ENCODE assay signal across 17 cellular contexts in genomic region chr2:234240917-234241316, GRCh38.
A peak's percentile ranks its signal among the peaks of the same experiment; 100 is the strongest.
DNase-seq lines count a peak whose midpoint lies in the region; ATAC-seq and TF ChIP-seq lines count a peak whose summit lies in the region.
"Had no signal": no experiment of that assay in that cellular context is flagged by ENCODE, and none has a peak within 500 bp of the region (broad histone marks: within the 10 kb centered on the region; RNA-seq: fewer than 3 reads in every experiment).

No MANE protein-coding gene starts in this region.

- no peak overlapping the region for H4K91ac ChIP-seq in IMR-90 (ENCODE audit: insufficient read depth, low read depth, low read length)

- H3K9me1 ChIP-seq in IMR-90 (ENCODE audit: insufficient read depth, low read length) = no peaks in the 10 kb centered on the region

- peaks cover 8% of the 10 kb centered on the region for H3K4me1 ChIP-seq in IMR-90 (ENCODE audit: control insufficient read depth, insufficient read depth, low read length)
- no peaks in the 10 kb centered on the region for H3K4me1 ChIP-seq in left lung
- H3K4me1 ChIP-seq in endodermal cell (ENCODE audit: control insufficient read depth, insufficient read depth, low read length) = no peaks in the 10 kb centered on the region
- H3K4me1 ChIP-seq: vagina had no signal

- 0 out of 2 replicates have a peak overlapping the region, but pooled peaks have one; percentile 2 for H3K14ac ChIP-seq in IMR-90 (replicated peaks; ENCODE audit: low read depth, low read length)

- no peaks in the 10 kb centered on the region for H3K36me3 ChIP-seq in IMR-90 (ENCODE audit: control insufficient read depth, insufficient read depth, low read length)
- no peaks in the 10 kb centered on the region for H3K36me3 ChIP-seq in brain microvascular endothelial cell (replicated peaks)
- H3K36me3 ChIP-seq in left lung = no peaks in the 10 kb centered on the region
- no peaks in the 10 kb centered on the region for H3K36me3 ChIP-seq in endodermal cell (ENCODE audit: control insufficient read depth, insufficient read depth, low read length)
- H3K36me3 ChIP-seq: vagina had no signal

- dilution Hi-C loops in IMR-90 (cut with HindIII; ENCODE audit: low sequenced_read_pairs, unreplicated experiment) = no loop called here

- intact Hi-C loops in IMR-90 (cut with micrococcal nuclease) = no loop called here
- intact Hi-C loops in left lung (cut with DNase I) = no loop called here

- H3K4me3 ChIP-seq in AG09309 (ENCODE audit: control insufficient read depth, low read depth, low read length) = no peak overlapping the region
- H3K4me3 ChIP-seq in IMR-90 (ENCODE audit: insufficient read depth, low read depth, low read length) = no peak overlapping the region
- no peak overlapping the region for H3K4me3 ChIP-seq in brain microvascular endothelial cell (ENCODE audit: low read depth, low read length)
- H3K4me3 ChIP-seq in left lung = no peak overlapping the region
- no peak overlapping the region for H3K4me3 ChIP-seq in endodermal cell (ENCODE audit: low read length)
- H3K4me3 ChIP-seq: vagina had no signal

- H4K8ac ChIP-seq in IMR-90 (ENCODE audit: low read depth in 2 of 2, low read length in 2 of 2) = no peak overlapping the region

- TF ChIP-seq CTCF in AG09309 (IDR thresholded peaks at IDR 0.05; ENCODE audit: control insufficient read depth, insufficient read depth, low read depth, low read length, missing control alignments) (no peak), IMR-90 (conservative IDR thresholded peaks at IDR 0.05; ENCODE audit: low read depth, low read length) (no peak), brain microvascular endothelial cell (IDR thresholded peaks at IDR 0.05; ENCODE audit: low read depth, low read length, missing control alignments) (no peak), left lung (IDR thresholded peaks at IDR 0.05) (no peak), endodermal cell (conservative IDR thresholded peaks at IDR 0.05) (no peak)

- H3K4me2 ChIP-seq in IMR-90 (ENCODE audit: low read depth, low read length) = no peak overlapping the region

- H2AK5ac ChIP-seq in IMR-90 (ENCODE audit: low read depth, low read length) = no peak overlapping the region; the same call in 1 of the 2 replicates

- POLR2A ChIA-PET in IMR-90 (lab: Charles Lee; ENCODE audit: unreplicated experiment) = interaction anchor here (0.6 kb wide), 1 partner anchor 11 kb away, joined by 3 read pairs; no protein-coding TSS in a partner anchor

- no peak overlapping the region for H3K4me3 Mint-ChIP-seq in endodermal cell
- H3K4me3 Mint-ChIP-seq: B cell; mesothelial cell of epicardium; stimulated activated naive CD8-positive, alpha-beta T cell treated with anti-CD3 and anti-CD28 coated beads, Interleukin-15, amount 100 ng/mL, for 72 hours had no signal

- TF ChIP-seq POLR2A in IMR-90 (IDR thresholded peaks at IDR 0.05; ENCODE audit: low read depth, low read length) = no peak

- H3K56ac ChIP-seq in IMR-90 (ENCODE audit: extremely low read depth, insufficient read depth, low read length) = no peak overlapping the region

- ATAC-seq in IMR-90 (ENCODE audit: low read depth) (peak; percentile 77), left lung (peak; percentile 50), HG03457 (IDR thresholded peaks at IDR 0.05; ENCODE audit: unreplicated experiment) (no peak), HG03097 (IDR thresholded peaks at IDR 0.05; ENCODE audit: low FRiP score, unreplicated experiment) (no peak)
- ATAC-seq: stimulated activated naive CD8-positive, alpha-beta T cell treated with anti-CD3 and anti-CD28 coated beads, Interleukin-15, amount 100 ng/mL, for 72 hours had no signal

- H3K27ac ChIP-seq in IMR-90 (ENCODE audit: insufficient read depth, low read length) = no peak overlapping the region
- no peak overlapping the region for H3K27ac ChIP-seq in brain microvascular endothelial cell
- no peak overlapping the region for H3K27ac ChIP-seq in left lung
- H3K27ac ChIP-seq in endodermal cell (ENCODE audit: low read depth, low read length) = no peak overlapping the region
- H3K27ac ChIP-seq: vagina had no signal

- 0 out of 2 replicates have a peak overlapping the region, but pooled peaks have one; percentile 30 for H2BK120ac ChIP-seq in IMR-90 (ENCODE audit: low read depth, low read length)

- no peaks in the 10 kb centered on the region for H3K79me1 ChIP-seq in IMR-90 (ENCODE audit: low read depth in 1 of 2, low read length in 2 of 2)

- no peak overlapping the region for H2BK15ac ChIP-seq in IMR-90 (ENCODE audit: low read depth, low read length)

- peak overlapping the region; percentile 1 for H2AK9ac ChIP-seq in IMR-90 (replicated peaks; ENCODE audit: low read depth, low read length, poor library complexity)

- no peak overlapping the region for H3K9ac ChIP-seq in IMR-90 (ENCODE audit: low read depth, low read length)
- H3K9ac ChIP-seq in endodermal cell (ENCODE audit: extremely low read depth, low read length, poor library complexity, severe bottlenecking) = no peak overlapping the region

- no peak overlapping the region for H3K4ac ChIP-seq in IMR-90 (ENCODE audit: low read depth, low read length)

- H4K5ac ChIP-seq in IMR-90 (ENCODE audit: low read depth, low read length) = no peak overlapping the region

- no peaks in the 10 kb centered on the region for H3K36me3 Mint-ChIP-seq in endodermal cell (ENCODE audit: low read depth)
- H3K36me3 Mint-ChIP-seq: mesothelial cell of epicardium had no signal

- no peak overlapping the region for H3K27ac Mint-ChIP-seq in endodermal cell
- H3K27ac Mint-ChIP-seq: B cell; mesothelial cell of epicardium; stimulated activated naive CD8-positive, alpha-beta T cell treated with anti-CD3 and anti-CD28 coated beads, Interleukin-15, amount 100 ng/mL, for 72 hours had no signal

- peak; percentile 31 for DNase-seq in AG09309 (ENCODE audit: low read depth)
- DNase-seq in IMR-90 = peak; percentile 90
- peak; percentile 37 for DNase-seq in brain microvascular endothelial cell
- DNase-seq in left lung = no peak
- DNase-seq in NCI-H69 (lab: John Stamatoyannopoulos, UW) = no peak
- no peak for DNase-seq in endodermal cell
- DNase-seq: activated CD4-positive, alpha-beta T cell treated with anti-CD3 and anti-CD28 coated beads, Interleukin-2, amount 50 U/mL, for 4 hours; aorta; NCI-H1092; NCI-H2171; small intestine; stimulated activated naive CD8-positive, alpha-beta T cell treated with anti-CD3 and anti-CD28 coated beads, Interleukin-15, amount 100 ng/mL, for 72 hours had no signal

- H3K9me3 ChIP-seq in IMR-90 (ENCODE audit: control insufficient read depth, insufficient read depth, low read length) = peaks cover 3% of the 10 kb centered on the region; the same call in 1 of the 2 replicates
- H3K9me3 ChIP-seq in left lung = no peaks in the 10 kb centered on the region
- H3K9me3 ChIP-seq in endodermal cell (ENCODE audit: control insufficient read depth, low read length) = peaks cover 18% of the 10 kb centered on the region
- H3K9me3 ChIP-seq: vagina had no signal

- no peaks in the 10 kb centered on the region for H4K20me1 ChIP-seq in IMR-90 (ENCODE audit: insufficient read depth, low read length)

- CTCF ChIA-PET in IMR-90 (lab: Yijun Ruan, JAX) = no interaction called here

- no CpG with 5 or more reads among the region's 2 CpGs for WGBS in IMR-90 (ENCODE audit: extremely low coverage in 2 of 2, insufficient read length in 1 of 2), 2 experiments
- WGBS in endodermal cell (ENCODE audit: insufficient coverage in 1 of 2, insufficient read length in 1 of 2), 2 experiments = 90 to 91% methylated on average over 2 of the region's 2 CpGs

- no peak for TF ChIP-seq RAD21 in IMR-90 (IDR thresholded peaks at IDR 0.05; ENCODE audit: low read length)

- 0 out of 2 replicates have a peak overlapping the region, but pooled peaks have one; percentile 17 for H3K23ac ChIP-seq in IMR-90 (ENCODE audit: low read depth, low read length)

- H3K18ac ChIP-seq in IMR-90 (ENCODE audit: low read depth, low read length) = no peak overlapping the region

- H2BK5ac ChIP-seq in IMR-90 (ENCODE audit: low read depth, low read length, poor library complexity, severe bottlenecking) = no peak overlapping the region

- no TSS peak for BruUV-seq in IMR-90 (replicated peaks; lab: Mats Ljungman, UMichigan)

- H3K27me3 ChIP-seq in IMR-90 (ENCODE audit: control insufficient read depth, insufficient read depth, low read length) (no peaks in the 10 kb centered on the region), brain microvascular endothelial cell (replicated peaks) (no peaks in the 10 kb centered on the region), left lung (no peaks in the 10 kb centered on the region), endodermal cell (ENCODE audit: control insufficient read depth, insufficient read depth, low read length, poor library complexity, severe bottlenecking) (no peaks in the 10 kb centered on the region)
- H3K27me3 ChIP-seq: vagina had no signal

- in situ Hi-C loops in IMR-90 (cut with MboI; ENCODE audit: low sequenced_read_pairs) = no loop called here
- in situ Hi-C loops in brain microvascular endothelial cell (cut with HindIII; ENCODE audit: low pct_ligation_motif_present, low sequenced_read_pairs) = no loop called here

- no peak overlapping the region for H2BK20ac ChIP-seq in IMR-90 (ENCODE audit: low read depth, low read length)

- peak overlapping the region; percentile 54 for H2AFZ ChIP-seq in IMR-90 (replicated peaks; ENCODE audit: low read length, poor library complexity)

- peaks cover 4% of the 10 kb centered on the region for H3K27me3 Mint-ChIP-seq in endodermal cell (ENCODE audit: insufficient read depth)
- H3K27me3 Mint-ChIP-seq: stimulated activated naive CD8-positive, alpha-beta T cell treated with anti-CD3 and anti-CD28 coated beads, Interleukin-15, amount 100 ng/mL, for 72 hours had no signal

- peaks cover 2% of the 10 kb centered on the region for H3K4me1 Mint-ChIP-seq in endodermal cell

- H3K9me3 Mint-ChIP-seq in endodermal cell = peaks cover 13% of the 10 kb centered on the region

TF ChIP-seq in IMR-90, 13 proteins besides CTCF, POLR2A, EP300 and RAD21:
- no peak for TF ChIP-seq CEBPB (IDR thresholded peaks at IDR 0.05; ENCODE audit: low read depth, low read length)
- no peak for TF ChIP-seq RFX5 (IDR thresholded peaks at IDR 0.05; ENCODE audit: low read depth, low read length)
- no peak for TF ChIP-seq NFE2L2 (IDR thresholded peaks at IDR 0.05; ENCODE audit: low read depth, low read length)
- no peak for TF ChIP-seq BHLHE40 (IDR thresholded peaks at IDR 0.05; ENCODE audit: low read depth, low read length)

Comparison
In these comparisons a context has a peak if more than half of its experiments do, and no peak if none do; other contexts are left out.
1. DNase-seq: peak in AG09309 (single experiment), IMR-90 (single experiment) and brain microvascular endothelial cell (single experiment); none in left lung (0 of 2), NCI-H69 (single experiment) and endodermal cell (single experiment).
2. ATAC-seq: peak in IMR-90 (single experiment) and left lung (single experiment); none in HG03457 (single experiment) and HG03097 (single experiment).